1 cellular context compared by ENCODE assay signal in the genomic region with DNA sequence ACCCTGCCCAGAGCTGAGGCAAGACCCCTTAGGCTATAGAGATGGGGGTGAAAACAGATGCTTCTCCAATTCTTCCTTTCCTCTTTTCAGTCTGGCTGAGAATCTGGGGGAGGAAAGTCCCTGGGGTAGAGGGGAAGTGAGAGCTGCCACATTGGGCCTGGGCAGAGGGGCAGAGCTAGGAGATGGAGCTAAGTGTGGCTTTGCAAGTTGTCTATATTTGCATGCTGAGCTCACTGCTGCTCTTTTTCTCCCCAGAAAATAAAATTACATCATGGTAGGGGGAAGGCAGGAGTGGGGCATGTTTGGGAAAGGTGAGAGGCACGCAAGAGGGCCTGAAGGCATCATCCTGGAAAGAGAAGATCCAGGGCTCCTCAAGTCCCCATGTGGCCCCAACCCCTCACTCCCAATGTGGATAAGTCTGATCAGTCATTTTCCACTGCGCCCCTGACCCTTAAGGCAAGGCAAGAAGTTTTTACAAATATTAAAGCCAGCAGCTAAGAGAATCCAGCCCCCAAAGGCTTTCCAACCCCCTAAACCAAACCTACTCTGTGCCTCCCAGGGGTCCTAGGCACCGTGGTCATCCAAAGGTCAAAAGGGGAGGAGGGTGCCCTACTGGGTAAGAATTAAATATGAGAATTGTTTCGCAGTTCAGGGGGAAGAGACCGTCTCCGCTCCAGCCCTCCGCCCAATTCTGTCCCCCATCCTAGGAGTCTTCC.
TF ChIP-seq lines count a peak whose summit lies in the region.

No MANE protein-coding gene starts in this region.

TF ChIP-seq in IMR-90, 13 proteins besides CTCF, POLR2A, EP300 and RAD21:
- TF ChIP-seq BHLHE40 (IDR thresholded peaks at IDR 0.05; ENCODE audit: low read depth, low read length) (no peak), MXI1 (IDR thresholded peaks at IDR 0.05; ENCODE audit: borderline replicate concordance, low read depth, low read length) (no peak), RCOR1 (IDR thresholded peaks at IDR 0.05; ENCODE audit: insufficient replicate concordance, low read length) (no peak), SMC3 (IDR thresholded peaks at IDR 0.05; ENCODE audit: low read depth, low read length) (no peak), FOS (IDR thresholded peaks at IDR 0.05; ENCODE audit: low read depth, low read length) (no peak), CHD1 (IDR thresholded peaks at IDR 0.05; ENCODE audit: low read depth, low read length) (no peak), RFX5 (IDR thresholded peaks at IDR 0.05; ENCODE audit: low read depth, low read length) (no peak), MAFK (IDR thresholded peaks at IDR 0.05; ENCODE audit: low read depth, low read length) (no peak), NFE2L2 (IDR thresholded peaks at IDR 0.05; ENCODE audit: low read depth, low read length) (no peak), CEBPB (IDR thresholded peaks at IDR 0.05; ENCODE audit: low read depth, low read length) (no peak), MAZ (IDR thresholded peaks at IDR 0.05; ENCODE audit: borderline replicate concordance, low read depth, low read length) (no peak)
- TF ChIP-seq, protein P1, sequence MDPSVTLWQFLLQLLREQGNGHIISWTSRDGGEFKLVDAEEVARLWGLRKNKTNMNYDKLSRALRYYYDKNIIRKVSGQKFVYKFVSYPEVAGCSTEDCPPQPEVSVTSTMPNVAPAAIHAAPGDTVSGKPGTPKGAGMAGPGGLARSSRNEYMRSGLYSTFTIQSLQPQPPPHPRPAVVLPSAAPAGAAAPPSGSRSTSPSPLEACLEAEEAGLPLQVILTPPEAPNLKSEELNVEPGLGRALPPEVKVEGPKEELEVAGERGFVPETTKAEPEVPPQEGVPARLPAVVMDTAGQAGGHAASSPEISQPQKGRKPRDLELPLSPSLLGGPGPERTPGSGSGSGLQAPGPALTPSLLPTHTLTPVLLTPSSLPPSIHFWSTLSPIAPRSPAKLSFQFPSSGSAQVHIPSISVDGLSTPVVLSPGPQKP (IDR thresholded peaks at IDR 0.05; ENCODE audit: borderline replicate concordance, low read depth, low read length) = no peak
